ENCODE assay signal across 1 cellular context in the genomic region with DNA sequence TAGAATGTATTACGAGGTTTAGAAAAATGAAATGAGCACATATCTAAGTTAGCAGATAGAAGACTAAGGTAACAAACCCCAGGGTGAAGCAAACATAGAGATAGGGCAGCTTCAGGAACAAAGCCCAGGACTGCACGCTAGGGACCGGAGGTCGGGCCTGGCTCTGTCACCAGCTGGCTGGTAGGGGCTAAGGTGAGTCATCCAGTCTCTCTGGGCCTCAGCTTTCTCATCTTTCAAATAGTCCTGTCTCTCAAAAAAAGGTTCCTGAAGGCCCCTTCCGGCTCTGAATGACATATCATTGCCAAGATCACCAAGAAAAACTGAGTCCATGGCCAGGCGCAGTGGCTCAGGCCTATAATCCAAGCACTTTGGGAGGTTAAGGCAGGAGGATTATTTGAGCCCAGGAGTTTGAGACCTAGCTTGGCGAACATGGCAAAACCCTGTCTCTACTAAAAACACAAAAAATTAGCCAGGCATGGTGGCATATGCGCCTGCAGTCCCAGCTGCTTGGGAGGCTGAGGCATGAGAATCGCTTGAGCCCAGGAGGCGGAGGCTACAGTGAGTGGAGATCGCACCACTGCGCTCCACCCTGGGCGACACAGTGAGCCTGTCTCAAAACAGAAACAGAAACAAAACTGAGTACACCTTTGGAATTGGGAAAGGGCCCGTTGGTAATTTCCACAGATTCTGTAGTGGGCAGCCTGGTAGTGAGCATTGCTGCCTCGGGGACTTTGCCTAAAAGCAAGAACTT.
A peak's percentile ranks its signal among the peaks of the same experiment; 100 is the strongest.
TF ChIP-seq lines count a peak whose summit lies in the region.

No MANE protein-coding gene starts in this region.

TF ChIP-seq in HepG2, 621 proteins besides CTCF, POLR2A, EP300 and RAD21 (continued from another document and continues in another):
- TF ChIP-seq, protein P1, sequence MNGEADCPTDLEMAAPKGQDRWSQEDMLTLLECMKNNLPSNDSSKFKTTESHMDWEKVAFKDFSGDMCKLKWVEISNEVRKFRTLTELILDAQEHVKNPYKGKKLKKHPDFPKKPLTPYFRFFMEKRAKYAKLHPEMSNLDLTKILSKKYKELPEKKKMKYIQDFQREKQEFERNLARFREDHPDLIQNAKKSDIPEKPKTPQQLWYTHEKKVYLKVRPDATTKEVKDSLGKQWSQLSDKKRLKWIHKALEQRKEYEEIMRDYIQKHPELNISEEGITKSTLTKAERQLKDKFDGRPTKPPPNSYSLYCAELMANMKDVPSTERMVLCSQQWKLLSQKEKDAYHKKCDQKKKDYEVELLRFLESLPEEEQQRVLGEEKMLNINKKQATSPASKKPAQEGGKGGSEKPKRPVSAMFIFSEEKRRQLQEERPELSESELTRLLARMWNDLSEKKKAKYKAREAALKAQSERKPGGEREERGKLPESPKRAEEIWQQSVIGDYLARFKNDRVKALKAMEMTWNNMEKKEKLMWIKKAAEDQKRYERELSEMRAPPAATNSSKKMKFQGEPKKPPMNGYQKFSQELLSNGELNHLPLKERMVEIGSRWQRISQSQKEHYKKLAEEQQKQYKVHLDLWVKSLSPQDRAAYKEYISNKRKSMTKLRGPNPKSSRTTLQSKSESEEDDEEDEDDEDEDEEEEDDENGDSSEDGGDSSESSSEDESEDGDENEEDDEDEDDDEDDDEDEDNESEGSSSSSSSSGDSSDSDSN (CRISPR knock-in tag; IDR thresholded peaks at IDR 0.05), result no peak
- TF ChIP-seq, protein P2, sequence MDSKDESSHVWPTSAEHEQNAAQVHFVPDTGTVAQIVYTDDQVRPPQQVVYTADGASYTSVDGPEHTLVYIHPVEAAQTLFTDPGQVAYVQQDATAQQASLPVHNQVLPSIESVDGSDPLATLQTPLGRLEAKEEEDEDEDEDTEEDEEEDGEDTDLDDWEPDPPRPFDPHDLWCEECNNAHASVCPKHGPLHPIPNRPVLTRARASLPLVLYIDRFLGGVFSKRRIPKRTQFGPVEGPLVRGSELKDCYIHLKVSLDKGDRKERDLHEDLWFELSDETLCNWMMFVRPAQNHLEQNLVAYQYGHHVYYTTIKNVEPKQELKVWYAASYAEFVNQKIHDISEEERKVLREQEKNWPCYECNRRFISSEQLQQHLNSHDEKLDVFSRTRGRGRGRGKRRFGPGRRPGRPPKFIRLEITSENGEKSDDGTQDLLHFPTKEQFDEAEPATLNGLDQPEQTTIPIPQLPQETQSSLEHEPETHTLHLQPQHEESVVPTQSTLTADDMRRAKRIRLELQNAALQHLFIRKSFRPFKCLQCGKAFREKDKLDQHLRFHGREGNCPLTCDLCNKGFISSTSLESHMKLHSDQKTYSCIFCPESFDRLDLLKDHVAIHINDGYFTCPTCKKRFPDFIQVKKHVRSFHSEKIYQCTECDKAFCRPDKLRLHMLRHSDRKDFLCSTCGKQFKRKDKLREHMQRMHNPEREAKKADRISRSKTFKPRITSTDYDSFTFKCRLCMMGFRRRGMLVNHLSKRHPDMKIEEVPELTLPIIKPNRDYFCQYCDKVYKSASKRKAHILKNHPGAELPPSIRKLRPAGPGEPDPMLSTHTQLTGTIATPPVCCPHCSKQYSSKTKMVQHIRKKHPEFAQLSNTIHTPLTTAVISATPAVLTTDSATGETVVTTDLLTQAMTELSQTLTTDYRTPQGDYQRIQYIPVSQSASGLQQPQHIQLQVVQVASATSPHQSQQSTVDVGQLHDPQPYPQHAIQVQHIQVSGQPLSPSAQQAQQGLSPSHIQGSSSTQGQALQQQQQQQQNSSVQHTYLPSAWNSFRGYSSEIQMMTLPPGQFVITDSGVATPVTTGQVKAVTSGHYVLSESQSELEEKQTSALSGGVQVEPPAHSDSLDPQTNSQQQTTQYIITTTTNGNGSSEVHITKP (CRISPR knock-in tag; IDR thresholded peaks at IDR 0.05; ENCODE audit: low read depth), result no peak
- TF ChIP-seq NFYB (CRISPR knock-in tag; IDR thresholded peaks at IDR 0.05) (no peak), ZSCAN30 (CRISPR knock-in tag; IDR thresholded peaks at IDR 0.05) (no peak), MZF1 (CRISPR knock-in tag; IDR thresholded peaks at IDR 0.05; ENCODE audit: borderline replicate concordance) (no peak), TEAD3 (CRISPR knock-in tag; optimal IDR thresholded peaks at IDR 0.05; ENCODE audit: borderline replicate concordance) (no peak), JARID2 (CRISPR knock-in tag; IDR thresholded peaks at IDR 0.05; ENCODE audit: insufficient replicate concordance) (no peak), KLF9 (CRISPR knock-in tag; IDR thresholded peaks at IDR 0.05; ENCODE audit: low read depth) (no peak), JUND (CRISPR knock-in tag; IDR thresholded peaks at IDR 0.05) (peak; percentile 76; the same call in 1 of the 2 replicates), ZFP90 (CRISPR knock-in tag; IDR thresholded peaks at IDR 0.05; ENCODE audit: borderline replicate concordance) (no peak), HNF4G (IDR thresholded peaks at IDR 0.05; ENCODE audit: borderline replicate concordance, low read depth, low read length) (no peak), HNF4G (CRISPR knock-in tag; IDR thresholded peaks at IDR 0.05; ENCODE audit: borderline replicate concordance, low read depth) (no peak), SRY (CRISPR knock-in tag; IDR thresholded peaks at IDR 0.05) (no peak), ZNF773 (CRISPR knock-in tag; IDR thresholded peaks at IDR 0.05; ENCODE audit: borderline replicate concordance) (no peak)
- TF ChIP-seq, protein P3, sequence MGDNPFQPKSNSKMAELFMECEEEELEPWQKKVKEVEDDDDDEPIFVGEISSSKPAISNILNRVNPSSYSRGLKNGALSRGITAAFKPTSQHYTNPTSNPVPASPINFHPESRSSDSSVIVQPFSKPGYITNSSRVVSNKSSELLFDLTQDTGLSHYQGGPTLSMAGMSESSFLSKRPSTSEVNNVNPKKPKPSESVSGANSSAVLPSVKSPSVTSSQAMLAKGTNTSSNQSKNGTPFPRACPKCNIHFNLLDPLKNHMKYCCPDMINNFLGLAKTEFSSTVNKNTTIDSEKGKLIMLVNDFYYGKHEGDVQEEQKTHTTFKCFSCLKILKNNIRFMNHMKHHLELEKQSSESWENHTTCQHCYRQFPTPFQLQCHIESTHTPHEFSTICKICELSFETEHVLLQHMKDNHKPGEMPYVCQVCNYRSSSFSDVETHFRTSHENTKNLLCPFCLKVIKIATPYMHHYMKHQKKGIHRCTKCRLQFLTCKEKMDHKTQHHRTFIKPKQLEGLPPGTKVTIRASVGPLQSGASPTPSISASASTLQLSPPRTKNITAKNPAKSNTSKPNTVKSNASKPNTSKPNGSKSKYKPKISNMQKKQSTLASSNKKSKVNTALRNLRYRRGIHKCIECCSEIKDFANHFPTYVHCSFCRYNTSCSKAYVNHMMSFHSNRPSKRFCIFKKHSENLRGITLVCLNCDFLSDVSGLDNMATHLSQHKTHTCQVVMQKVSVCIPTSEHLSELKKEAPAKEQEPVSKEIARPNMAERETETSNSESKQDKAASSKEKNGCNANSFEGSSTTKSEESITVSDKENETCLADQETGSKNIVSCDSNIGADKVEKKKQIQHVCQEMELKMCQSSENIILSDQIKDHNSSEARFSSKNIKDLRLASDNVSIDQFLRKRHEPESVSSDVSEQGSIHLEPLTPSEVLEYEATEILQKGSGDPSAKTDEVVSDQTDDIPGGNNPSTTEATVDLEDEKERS (CRISPR knock-in tag; IDR thresholded peaks at IDR 0.05), result no peak
- TF ChIP-seq, protein P4, sequence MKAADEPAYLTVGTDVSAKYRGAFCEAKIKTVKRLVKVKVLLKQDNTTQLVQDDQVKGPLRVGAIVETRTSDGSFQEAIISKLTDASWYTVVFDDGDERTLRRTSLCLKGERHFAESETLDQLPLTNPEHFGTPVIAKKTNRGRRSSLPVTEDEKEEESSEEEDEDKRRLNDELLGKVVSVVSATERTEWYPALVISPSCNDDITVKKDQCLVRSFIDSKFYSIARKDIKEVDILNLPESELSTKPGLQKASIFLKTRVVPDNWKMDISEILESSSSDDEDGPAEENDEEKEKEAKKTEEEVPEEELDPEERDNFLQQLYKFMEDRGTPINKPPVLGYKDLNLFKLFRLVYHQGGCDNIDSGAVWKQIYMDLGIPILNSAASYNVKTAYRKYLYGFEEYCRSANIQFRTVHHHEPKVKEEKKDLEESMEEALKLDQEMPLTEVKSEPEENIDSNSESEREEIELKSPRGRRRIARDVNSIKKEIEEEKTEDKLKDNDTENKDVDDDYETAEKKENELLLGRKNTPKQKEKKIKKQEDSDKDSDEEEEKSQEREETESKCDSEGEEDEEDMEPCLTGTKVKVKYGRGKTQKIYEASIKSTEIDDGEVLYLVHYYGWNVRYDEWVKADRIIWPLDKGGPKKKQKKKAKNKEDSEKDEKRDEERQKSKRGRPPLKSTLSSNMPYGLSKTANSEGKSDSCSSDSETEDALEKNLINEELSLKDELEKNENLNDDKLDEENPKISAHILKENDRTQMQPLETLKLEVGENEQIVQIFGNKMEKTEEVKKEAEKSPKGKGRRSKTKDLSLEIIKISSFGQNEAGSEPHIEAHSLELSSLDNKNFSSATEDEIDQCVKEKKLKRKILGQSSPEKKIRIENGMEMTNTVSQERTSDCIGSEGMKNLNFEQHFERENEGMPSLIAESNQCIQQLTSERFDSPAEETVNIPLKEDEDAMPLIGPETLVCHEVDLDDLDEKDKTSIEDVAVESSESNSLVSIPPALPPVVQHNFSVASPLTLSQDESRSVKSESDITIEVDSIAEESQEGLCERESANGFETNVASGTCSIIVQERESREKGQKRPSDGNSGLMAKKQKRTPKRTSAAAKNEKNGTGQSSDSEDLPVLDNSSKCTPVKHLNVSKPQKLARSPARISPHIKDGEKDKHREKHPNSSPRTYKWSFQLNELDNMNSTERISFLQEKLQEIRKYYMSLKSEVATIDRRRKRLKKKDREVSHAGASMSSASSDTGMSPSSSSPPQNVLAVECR (CRISPR knock-in tag; IDR thresholded peaks at IDR 0.05; ENCODE audit: borderline replicate concordance), result peak; percentile 33; the same call in 1 of the 2 replicates
- TF ChIP-seq, protein P5, sequence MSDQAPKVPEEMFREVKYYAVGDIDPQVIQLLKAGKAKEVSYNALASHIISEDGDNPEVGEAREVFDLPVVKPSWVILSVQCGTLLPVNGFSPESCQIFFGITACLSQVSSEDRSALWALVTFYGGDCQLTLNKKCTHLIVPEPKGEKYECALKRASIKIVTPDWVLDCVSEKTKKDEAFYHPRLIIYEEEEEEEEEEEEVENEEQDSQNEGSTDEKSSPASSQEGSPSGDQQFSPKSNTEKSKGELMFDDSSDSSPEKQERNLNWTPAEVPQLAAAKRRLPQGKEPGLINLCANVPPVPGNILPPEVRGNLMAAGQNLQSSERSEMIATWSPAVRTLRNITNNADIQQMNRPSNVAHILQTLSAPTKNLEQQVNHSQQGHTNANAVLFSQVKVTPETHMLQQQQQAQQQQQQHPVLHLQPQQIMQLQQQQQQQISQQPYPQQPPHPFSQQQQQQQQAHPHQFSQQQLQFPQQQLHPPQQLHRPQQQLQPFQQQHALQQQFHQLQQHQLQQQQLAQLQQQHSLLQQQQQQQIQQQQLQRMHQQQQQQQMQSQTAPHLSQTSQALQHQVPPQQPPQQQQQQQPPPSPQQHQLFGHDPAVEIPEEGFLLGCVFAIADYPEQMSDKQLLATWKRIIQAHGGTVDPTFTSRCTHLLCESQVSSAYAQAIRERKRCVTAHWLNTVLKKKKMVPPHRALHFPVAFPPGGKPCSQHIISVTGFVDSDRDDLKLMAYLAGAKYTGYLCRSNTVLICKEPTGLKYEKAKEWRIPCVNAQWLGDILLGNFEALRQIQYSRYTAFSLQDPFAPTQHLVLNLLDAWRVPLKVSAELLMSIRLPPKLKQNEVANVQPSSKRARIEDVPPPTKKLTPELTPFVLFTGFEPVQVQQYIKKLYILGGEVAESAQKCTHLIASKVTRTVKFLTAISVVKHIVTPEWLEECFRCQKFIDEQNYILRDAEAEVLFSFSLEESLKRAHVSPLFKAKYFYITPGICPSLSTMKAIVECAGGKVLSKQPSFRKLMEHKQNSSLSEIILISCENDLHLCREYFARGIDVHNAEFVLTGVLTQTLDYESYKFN (CRISPR knock-in tag; conservative IDR thresholded peaks at IDR 0.05), result peak; percentile 36
- TF ChIP-seq, protein P6, sequence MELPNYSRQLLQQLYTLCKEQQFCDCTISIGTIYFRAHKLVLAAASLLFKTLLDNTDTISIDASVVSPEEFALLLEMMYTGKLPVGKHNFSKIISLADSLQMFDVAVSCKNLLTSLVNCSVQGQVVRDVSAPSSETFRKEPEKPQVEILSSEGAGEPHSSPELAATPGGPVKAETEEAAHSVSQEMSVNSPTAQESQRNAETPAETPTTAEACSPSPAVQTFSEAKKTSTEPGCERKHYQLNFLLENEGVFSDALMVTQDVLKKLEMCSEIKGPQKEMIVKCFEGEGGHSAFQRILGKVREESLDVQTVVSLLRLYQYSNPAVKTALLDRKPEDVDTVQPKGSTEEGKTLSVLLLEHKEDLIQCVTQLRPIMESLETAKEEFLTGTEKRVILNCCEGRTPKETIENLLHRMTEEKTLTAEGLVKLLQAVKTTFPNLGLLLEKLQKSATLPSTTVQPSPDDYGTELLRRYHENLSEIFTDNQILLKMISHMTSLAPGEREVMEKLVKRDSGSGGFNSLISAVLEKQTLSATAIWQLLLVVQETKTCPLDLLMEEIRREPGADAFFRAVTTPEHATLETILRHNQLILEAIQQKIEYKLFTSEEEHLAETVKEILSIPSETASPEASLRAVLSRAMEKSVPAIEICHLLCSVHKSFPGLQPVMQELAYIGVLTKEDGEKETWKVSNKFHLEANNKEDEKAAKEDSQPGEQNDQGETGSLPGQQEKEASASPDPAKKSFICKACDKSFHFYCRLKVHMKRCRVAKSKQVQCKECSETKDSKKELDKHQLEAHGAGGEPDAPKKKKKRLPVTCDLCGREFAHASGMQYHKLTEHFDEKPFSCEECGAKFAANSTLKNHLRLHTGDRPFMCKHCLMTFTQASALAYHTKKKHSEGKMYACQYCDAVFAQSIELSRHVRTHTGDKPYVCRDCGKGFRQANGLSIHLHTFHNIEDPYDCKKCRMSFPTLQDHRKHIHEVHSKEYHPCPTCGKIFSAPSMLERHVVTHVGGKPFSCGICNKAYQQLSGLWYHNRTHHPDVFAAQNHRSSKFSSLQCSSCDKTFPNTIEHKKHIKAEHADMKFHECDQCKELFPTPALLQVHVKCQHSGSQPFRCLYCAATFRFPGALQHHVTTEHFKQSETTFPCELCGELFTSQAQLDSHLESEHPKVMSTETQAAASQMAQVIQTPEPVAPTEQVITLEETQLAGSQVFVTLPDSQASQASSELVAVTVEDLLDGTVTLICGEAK (IDR thresholded peaks at IDR 0.05), result no peak
- TF ChIP-seq, protein P6 (CRISPR knock-in tag; IDR thresholded peaks at IDR 0.05), result no peak
